25 cellular contexts compared by ENCODE assay signal in the genomic region with DNA sequence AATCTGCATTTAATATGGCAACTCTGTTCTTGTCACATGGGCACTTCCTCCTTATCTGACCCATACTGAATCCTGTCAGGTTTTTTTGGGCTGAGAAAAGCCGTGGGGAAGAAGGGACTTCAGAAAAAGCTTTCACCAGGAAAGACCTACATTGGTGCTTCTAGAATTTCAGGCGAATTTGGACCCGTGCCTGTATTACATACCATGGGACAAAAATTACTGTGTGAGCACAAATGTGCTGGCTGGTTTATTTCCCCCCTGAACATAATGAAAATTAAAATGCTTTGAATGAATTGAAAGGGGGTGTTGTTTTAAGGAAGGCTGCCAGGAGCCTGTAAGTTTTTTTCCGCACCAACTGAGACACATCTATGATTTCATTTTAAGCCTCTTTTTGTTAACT. TPM values are rescaled to one million over a fixed set of nuclear protein-coding genes. Genes with fewer than 3 reads are reported as not detected.
DNase-seq lines count a peak whose midpoint lies in the region; ATAC-seq and TF ChIP-seq lines count a peak whose summit lies in the region.
"Had no signal": no experiment of that assay in that cellular context is flagged by ENCODE, and none has a peak within 500 bp of the region (broad histone marks: within the 10 kb centered on the region; RNA-seq: fewer than 3 reads in every experiment).

No MANE protein-coding gene starts in this region.

- H3K9me3 ChIP-seq in psoas muscle = no peaks in the 10 kb centered on the region
- H3K9me3 ChIP-seq: ovary, thoracic aorta had no signal

- no peaks in the 10 kb centered on the region for H3K27me3 ChIP-seq in psoas muscle (ENCODE audit: insufficient read depth in 3 of 3, low read length in 2 of 3)
- H3K27me3 ChIP-seq: dorsolateral prefrontal cortex, hepatocyte, ovary had no signal

- WGBS in psoas muscle, 3 donors = 14 to 25% (median 20%) methylated on average over 4 of the region's 4 CpGs

- peak overlapping the region; percentile 8 for H3K4me3 ChIP-seq in psoas muscle
- H3K4me3 ChIP-seq: dorsolateral prefrontal cortex, hepatocyte, ovary, thoracic aorta had no signal

- intact Hi-C loops in psoas muscle (cut with DNase I) = no loop called here

- DNase-seq in Daoy (ENCODE audit: low read depth) (peak; percentile 27), NCI-H446 treated with DMSO at 0.1 percent for 48 hours (lab: John Stamatoyannopoulos, UW) (peak; percentile 76), dedifferentiated amniotic fluid mesenchymal stem cell (ENCODE audit: extremely low spot score) (peak; percentile 27), psoas muscle (no peak), retina (no peak), cortex of kidney (lab: John Stamatoyannopoulos, UW) (no peak), NCI-H1417 (lab: John Stamatoyannopoulos, UW) (no peak)
- DNase-seq: activated CD4-positive, alpha-beta T cell treated with anti-CD3 and anti-CD28 coated beads for 48 hours; activated naive CD4-positive, alpha-beta T cell treated with anti-CD3 and anti-CD28 coated beads, Interleukin-2, amount 50 U/mL, for 16 hours; amygdala; central memory CD4-positive, alpha-beta T cell; dorsolateral prefrontal cortex; H9; Karpas-422; NCI-H146; NCI-H2107; NCI-H510A; nephron progenitor cell; ovary; stimulated activated CD4-positive, alpha-beta T cell treated with anti-CD3 and anti-CD28 coated beads, Interleukin-1b, Interleukin-23, amount 100 ng/mL, for 48 hours; stimulated activated naive CD4-positive, alpha-beta T cell treated with Interleukin-2 at 50 U/mL for 16 hours; T1000 had no signal

- H3K36me3 ChIP-seq in psoas muscle (ENCODE audit: insufficient read depth in 1 of 2, low read depth in 1 of 2) = peaks cover 0 to 63% of the 10 kb centered on the region in 2 donors
- H3K36me3 ChIP-seq: ovary, thoracic aorta had no signal

- ATAC-seq in psoas muscle = no peak

- TF ChIP-seq CTCF in psoas muscle (IDR thresholded peaks at IDR 0.05) = no peak

- H3K4me1 ChIP-seq in psoas muscle = peaks cover 60% of the 10 kb centered on the region

- H3K27ac ChIP-seq in psoas muscle = peak overlapping the region; percentile 96
- H3K27ac ChIP-seq: hepatocyte, ovary, thoracic aorta had no signal

RNA-seq across cellular contexts. Expression of a gene that starts 29.6 kb away (rescaled TPM):
- total RNA-seq in Daoy (2014; rRNA removed; shearing (Covaris generic)) = 16.1 and 16.4 TPM in 2 replicates
- 100 to 1,000 TPM; 344 to 452 (median 385) TPM for total RNA-seq in psoas muscle
- 100 to 1,000 TPM; 176 to 211 (median 202) TPM for polyA plus RNA-seq in psoas muscle
- total RNA-seq: activated T-helper 2 cell treated with anti-CD3 and anti-CD28 coated beads, Interferon-gamma antibody, Interleukin-2, Interleukin-4, amounts not matched to agents 10 μg/mL and 5 μg/mL and 100 μg/mL, durations not matched to agents 14 hours and 24 hours and 36 hours had no signal

Comparison
In these comparisons a context has a peak if more than half of its experiments do, and no peak if none do; other contexts are left out.
1. DNase-seq: peak in Daoy (single experiment), NCI-H446 treated with DMSO at 0.1 percent for 48 hours (single experiment) and dedifferentiated amniotic fluid mesenchymal stem cell (single experiment); none in psoas muscle (0 of 2), retina (single experiment), cortex of kidney (single experiment) and NCI-H1417 (0 of 3).
2. RNA of a gene that starts 29.6 kb away (total RNA-seq): 344 to 452 TPM in psoas muscle; 16.1 to 16.4 TPM in Daoy; every median in the first group is over 10 times any median in the second.